In genomic region chr14:74203546-74203945, GRCh38 we compare ENCODE assay signal across 21 cellular contexts. TPM values are rescaled to one million over a fixed set of nuclear protein-coding genes. Genes with fewer than 3 reads are reported as not detected.
A peak's percentile ranks its signal among the peaks of the same experiment; 100 is the strongest.
DNase-seq lines count a peak whose midpoint lies in the region; TF ChIP-seq lines count a peak whose summit lies in the region.
"Had no signal": no experiment of that assay in that cellular context is flagged by ENCODE, and none has a peak within 500 bp of the region (broad histone marks: within the 10 kb centered on the region; RNA-seq: fewer than 3 reads in every experiment).

No MANE protein-coding gene starts in this region.

- no peaks in the 10 kb centered on the region for H4K20me1 ChIP-seq in neural progenitor cell (ENCODE audit: low read depth)

- peaks cover 44% of the 10 kb centered on the region for H3F3A ChIP-seq in neural progenitor cell (ENCODE audit: low read depth)

- no peaks in the 10 kb centered on the region for H3K79me2 ChIP-seq in neural progenitor cell (ENCODE audit: low read depth)

- H3K4me3 ChIP-seq in esophagus muscularis mucosa (no peak overlapping the region), neural progenitor cell (peak overlapping the region; percentile 4), mesenchymal stem cell (ENCODE audit: insufficient read depth in 1 of 2, low read depth in 1 of 2, low read length in 2 of 2) (no peak overlapping the region)
- H3K4me3 ChIP-seq: GM12878 had no signal

- no peak for TF ChIP-seq CTCF in brain (conservative IDR thresholded peaks at IDR 0.05)
- TF ChIP-seq CTCF in esophagus muscularis mucosa (IDR thresholded peaks at IDR 0.05): no peak
- TF ChIP-seq CTCF in neural progenitor cell (IDR thresholded peaks at IDR 0.05): no peak
- TF ChIP-seq CTCF in progenitor cell of endocrine pancreas (IDR thresholded peaks at IDR 0.05; ENCODE audit: unreplicated experiment): no peak

- H3K4me1 Mint-ChIP-seq in brain (peaks cover 28% of the 10 kb centered on the region), neural progenitor cell (peaks cover 22% of the 10 kb centered on the region), progenitor cell of endocrine pancreas (ENCODE audit: low read depth) (peaks cover 2% of the 10 kb centered on the region)
- H3K4me1 Mint-ChIP-seq: CD4-positive, CD25-positive, alpha-beta regulatory T cell; CD8-positive, alpha-beta memory T cell; H9 had no signal

- H3K27me3 Mint-ChIP-seq in brain (peaks cover 9% of the 10 kb centered on the region), neural progenitor cell (ENCODE audit: insufficient read depth, low read depth) (no peaks in the 10 kb centered on the region), progenitor cell of endocrine pancreas (peaks cover under 1% of the 10 kb centered on the region)
- H3K27me3 Mint-ChIP-seq: CD8-positive, alpha-beta memory T cell had no signal

- H3K79me1 ChIP-seq in mesenchymal stem cell (replicated peaks; ENCODE audit: low read length, poor library complexity, severe bottlenecking): no peaks in the 10 kb centered on the region

- no peak for TF ChIP-seq EP300 in esophagus muscularis mucosa (IDR thresholded peaks at IDR 0.05)

- no peak overlapping the region for H3K27ac ChIP-seq in esophagus muscularis mucosa (replicated peaks in 1 of 4)
- peak overlapping the region; percentile 92 for H3K27ac ChIP-seq in neural progenitor cell
- H3K27ac ChIP-seq in mesenchymal stem cell (ENCODE audit: low read length, poor library complexity, severe bottlenecking): no peak overlapping the region

- H3K27ac Mint-ChIP-seq in brain (peak overlapping the region; percentile 22 to 86 (median 51)), neural progenitor cell (peak overlapping the region; percentile 75), progenitor cell of endocrine pancreas (no peak overlapping the region)
- H3K27ac Mint-ChIP-seq: CD8-positive, alpha-beta memory T cell had no signal

- no peak overlapping the region for H3K23ac ChIP-seq in mesenchymal stem cell (ENCODE audit: low read length in 2 of 2)

- H3K4me3 Mint-ChIP-seq in brain (peak overlapping the region in 3 of 5 experiments; percentile 25 to 48 (median 28)), neural progenitor cell (no peak overlapping the region), progenitor cell of endocrine pancreas (ENCODE audit: low read depth) (no peak overlapping the region)
- H3K4me3 Mint-ChIP-seq: CD4-positive, CD25-positive, alpha-beta regulatory T cell; CD8-positive, alpha-beta memory T cell; H9 had no signal

- no peaks in the 10 kb centered on the region for H3K27me3 ChIP-seq in esophagus muscularis mucosa
- H3K27me3 ChIP-seq in neural progenitor cell: no peaks in the 10 kb centered on the region
- H3K27me3 ChIP-seq in mesenchymal stem cell (ENCODE audit: control insufficient read depth in 1 of 2, insufficient read depth in 1 of 2, low read length in 2 of 2): peaks cover 0 to 3% of the 10 kb centered on the region in 2 experiments
- H3K27me3 ChIP-seq: BE2C had no signal

- H2AFZ ChIP-seq in neural progenitor cell (replicated peaks): no peak overlapping the region
- H2AFZ ChIP-seq in mesenchymal stem cell (ENCODE audit: low read depth, low read length): no peak overlapping the region

- WGBS in esophagus muscularis mucosa: 92% methylated on average over 8 of the region's 8 CpGs
- 94% methylated on average over 8 of the region's 8 CpGs for WGBS in mesenchymal stem cell

- H2BK12ac ChIP-seq in mesenchymal stem cell (ENCODE audit: low read length in 2 of 2): no peak overlapping the region

- H3K36me3 ChIP-seq in esophagus muscularis mucosa: peaks cover 6 to 46% (median 27%) of the 10 kb centered on the region in 4 donors
- no peaks in the 10 kb centered on the region for H3K36me3 ChIP-seq in neural progenitor cell
- H3K36me3 ChIP-seq in mesenchymal stem cell (ENCODE audit: control insufficient read depth in 1 of 2, insufficient read depth in 2 of 2, low read depth in 1 of 2, low read length in 2 of 2): peaks cover 3 to 10% of the 10 kb centered on the region in 2 experiments
- H3K36me3 ChIP-seq: BE2C had no signal

- H3K9me3 Mint-ChIP-seq in brain (no peaks in the 10 kb centered on the region), neural progenitor cell (no peaks in the 10 kb centered on the region), progenitor cell of endocrine pancreas (ENCODE audit: low read depth) (no peaks in the 10 kb centered on the region)
- H3K9me3 Mint-ChIP-seq: CD4-positive, CD25-positive, alpha-beta regulatory T cell; CD8-positive, alpha-beta memory T cell; H9 had no signal

- no peak overlapping the region for H4K91ac ChIP-seq in mesenchymal stem cell (ENCODE audit: low read length)

- intact Hi-C loops in esophagus muscularis mucosa (cut with DNase I): no loop called here

- DNase-seq in esophagus muscularis mucosa (ENCODE audit: extremely low spot score) (peak; percentile 57), neural progenitor cell (ENCODE audit: low spot score) (peak; percentile 87), superior temporal gyrus (ENCODE audit: extremely low spot score) (peak; percentile 29), islet precursor cell (no peak), kidney tubule cell (ENCODE audit: low spot score) (no peak), mesenchymal stem cell (no peak), progenitor cell of endocrine pancreas (ENCODE audit: low spot score, unreplicated experiment) (no peak)
- DNase-seq: BE2C; CD4-positive, CD25-positive, alpha-beta regulatory T cell; CD8-positive, alpha-beta memory T cell; COR-L47; DMS 273 treated with DMSO at 0.1 percent for 48 hours; DMS53; DND-41; EL; H9 had no signal

- H2BK5ac ChIP-seq in mesenchymal stem cell (ENCODE audit: low read depth, low read length, poor library complexity, severe bottlenecking): no peak overlapping the region

- H4K8ac ChIP-seq in mesenchymal stem cell (ENCODE audit: low read length): no peak overlapping the region

- H2BK120ac ChIP-seq in mesenchymal stem cell (ENCODE audit: low read depth, low read length): no peak overlapping the region

- H3K36me3 Mint-ChIP-seq in brain (peaks cover 26% of the 10 kb centered on the region), neural progenitor cell (peaks cover 11% of the 10 kb centered on the region), progenitor cell of endocrine pancreas (ENCODE audit: insufficient read depth) (peaks cover 7% of the 10 kb centered on the region)

- no peak overlapping the region for H2BK15ac ChIP-seq in mesenchymal stem cell (ENCODE audit: low read depth, poor library complexity, severe bottlenecking)

- H3K18ac ChIP-seq in mesenchymal stem cell (ENCODE audit: low read depth in 1 of 2, low read length in 2 of 2): no peak overlapping the region

- H3K4me1 ChIP-seq in esophagus muscularis mucosa (no peaks in the 10 kb centered on the region), neural progenitor cell (peaks cover 43% of the 10 kb centered on the region), mesenchymal stem cell (ENCODE audit: control insufficient read depth, insufficient read depth, low read depth, low read length) (no peaks in the 10 kb centered on the region)
- H3K4me1 ChIP-seq: BE2C had no signal

- H3K9ac ChIP-seq in neural progenitor cell (no peak overlapping the region), mesenchymal stem cell (ENCODE audit: low read length) (no peak overlapping the region)

- H3K9me3 ChIP-seq in esophagus muscularis mucosa (no peaks in the 10 kb centered on the region), neural progenitor cell (ENCODE audit: low read depth) (no peaks in the 10 kb centered on the region), mesenchymal stem cell (ENCODE audit: control insufficient read depth, low read length) (no peaks in the 10 kb centered on the region)
- H3K9me3 ChIP-seq: BE2C had no signal

- H3K14ac ChIP-seq in mesenchymal stem cell (ENCODE audit: low read length in 2 of 2): no peak overlapping the region

- no peak overlapping the region for H3K4ac ChIP-seq in mesenchymal stem cell (ENCODE audit: low read depth in 1 of 2, low read length in 2 of 2)

- H2AK5ac ChIP-seq in mesenchymal stem cell (ENCODE audit: low read length, severe bottlenecking): no peak overlapping the region

- H3K4me2 ChIP-seq in neural progenitor cell (peak overlapping the region; percentile 71), mesenchymal stem cell (ENCODE audit: low read length, poor library complexity, severe bottlenecking) (no peak overlapping the region)

- no peak for TF ChIP-seq POLR2A in esophagus muscularis mucosa (IDR thresholded peaks at IDR 0.05; ENCODE audit: low read depth)

RNA-seq across cellular contexts. Expression of gene VSX2, which starts 35.7 kb away (rescaled TPM):
- not detected for polyA plus RNA-seq in brain (ENCODE audit: insufficient read depth, low read depth, low replicate concordance)
- total RNA-seq in esophagus muscularis mucosa: not detected
- 0.51 and 1.3 TPM in 2 replicates for total RNA-seq in neural progenitor cell (ENCODE audit: low replicate concordance)
- polyA plus RNA-seq in mesenchymal stem cell (2013, experiment 1 of 2): not detected
- not detected for polyA plus RNA-seq in mesenchymal stem cell (2013, experiment 2 of 2)
- total RNA-seq in progenitor cell of endocrine pancreas: not detected in 2 replicates
- total RNA-seq: A172; CD4-positive, CD25-positive, alpha-beta regulatory T cell; CD8-positive, alpha-beta memory T cell; G401; GM12878; H9; HT-29 had no signal
- polyA plus RNA-seq: CD8-positive, alpha-beta memory T cell had no signal

Comparison
In these comparisons a context has a peak if more than half of its experiments do, and no peak if none do; other contexts are left out.
1. H3K4me3 Mint-ChIP-seq: peak in brain (3 of 5); none in neural progenitor cell (single experiment) and progenitor cell of endocrine pancreas (single experiment).
2. DNase-seq: peak in esophagus muscularis mucosa (single experiment), neural progenitor cell (single experiment) and superior temporal gyrus (single experiment); none in islet precursor cell (single experiment), kidney tubule cell (single experiment), mesenchymal stem cell (single experiment) and progenitor cell of endocrine pancreas (single experiment).